ENCODE assay signal across 8 cellular contexts in genomic region chr14:74618078-74618952, GRCh38.
A peak's percentile ranks its signal among the peaks of the same experiment; 100 is the strongest.
DNase-seq lines count a peak whose midpoint lies in the region; ATAC-seq lines count a peak whose summit lies in the region.

No MANE protein-coding gene starts in this region.

- no peak for ATAC-seq in HG03521 (IDR thresholded peaks at IDR 0.05; ENCODE audit: unreplicated experiment)
- ATAC-seq in HG02623 (IDR thresholded peaks at IDR 0.05; ENCODE audit: unreplicated experiment) = no peak

- DNase-seq in ELR (ENCODE audit: low read depth) (peak; percentile 95), NOMO-1 treated with dmso at 0.1 percent for 144 hours (lab: John Stamatoyannopoulos, UW; ENCODE audit: unreplicated experiment) (peak; percentile 70), activated T-cell treated with anti-CD3 and anti-CD28 coated beads for 4 hours (peak; percentile 41), foreskin melanocyte (peak; percentile 54), superior temporal gyrus (ENCODE audit: extremely low spot score) (no peak)
- peak; percentile 18 to 35 for DNase-seq in stimulated activated CD4-positive, alpha-beta T cell treated with anti-CD3 and anti-CD28 coated beads, Interleukin-2, amount 100 ng/mL, for 48 hours
